Comparison of ENCODE assay signal across 9 cellular contexts in the genomic region with DNA sequence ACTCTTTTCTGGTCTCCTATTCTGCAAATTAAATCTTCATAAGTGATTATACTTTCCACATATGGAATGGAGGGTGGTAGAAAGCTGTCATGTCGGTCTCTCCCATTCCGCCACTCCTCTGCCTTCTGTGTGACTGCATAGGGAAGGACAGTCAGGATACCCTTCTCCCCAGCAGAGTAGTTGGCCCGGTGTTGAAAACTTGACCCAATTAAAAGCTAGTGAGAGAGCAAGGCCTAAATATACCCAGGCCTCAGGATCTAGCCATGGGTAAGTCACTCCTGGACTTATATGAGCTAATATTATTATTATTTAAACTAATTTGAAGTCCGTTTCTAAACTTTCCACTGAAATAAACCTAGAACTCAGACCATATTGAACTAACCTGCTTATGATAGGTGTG.
"Had no signal": no experiment of that assay in that cellular context is flagged by ENCODE, and none has a peak within 500 bp of the region (broad histone marks: within the 10 kb centered on the region; RNA-seq: fewer than 3 reads in every experiment).

No MANE protein-coding gene starts in this region.

- H3K4me2 ChIP-seq: GM23338 had no signal

- DNase-seq: GM23248, GOT3, H7, H9, HCEC 1CT, HFFc6 had no signal

- H3K36me3 ChIP-seq: HAP-1 had no signal

- H3K9me3 Mint-ChIP-seq: GM23338, H9, HFFc6 had no signal

- H3K9me3 ChIP-seq: HAP-1 had no signal

- H2AFZ ChIP-seq: GM23248, GM23338 had no signal

- H3K27ac ChIP-seq: GM23248 had no signal

- H3K27ac Mint-ChIP-seq: GM23338, H9, HFFc6 had no signal

- H3K9ac ChIP-seq: GM23248 had no signal

- H3K4me3 ChIP-seq: GM23248, GM23338, HAP-1 had no signal

- H3K4me3 Mint-ChIP-seq: GM23338, H9, HFFc6 had no signal

- ATAC-seq: GM23338, HCT116 had no signal
